In genomic region chr7:153276394-153276793, GRCh38 we compare ENCODE assay signal across 28 cellular contexts.
"Had no signal": no experiment of that assay in that cellular context is flagged by ENCODE, and none has a peak within 500 bp of the region (broad histone marks: within the 10 kb centered on the region; RNA-seq: fewer than 3 reads in every experiment).

No MANE protein-coding gene starts in this region.

- H3K9me3 ChIP-seq: ovary, psoas muscle, testis, upper lobe of right lung had no signal

- H3K27me3 ChIP-seq: neural progenitor cell, ovary, spleen, suprapubic skin, testis, tibial artery, transverse colon, upper lobe of right lung, uterus had no signal

- DNase-seq: natural killer cell; occipital lobe; ovary; posterior cingulate gyrus; psoas muscle; right cardiac atrium; spleen; stimulated activated CD4-positive, alpha-beta T cell treated with anti-CD3 and anti-CD28 coated beads, Interleukin-12 subunit alpha, Interleukin-12 subunit beta, amount 100 ng/mL, for 4 hours; stimulated activated CD4-positive, alpha-beta T cell treated with anti-CD3 and anti-CD28 coated beads, Interleukin-1b, Interleukin-23, amount 100 ng/mL, for 48 hours; stimulated activated CD4-positive, alpha-beta T cell treated with anti-CD3 and anti-CD28 coated beads, Interleukin-4, amount 100 ng/mL, for 1 hour; stimulated activated CD4-positive, alpha-beta T cell treated with anti-CD3 and anti-CD28 coated beads, Interleukin-4, amount 100 ng/mL, for 4 hours; stimulated activated CD8-positive, alpha-beta memory T cell treated with anti-CD3 and anti-CD28 coated beads, Interleukin-4, amount 100 ng/mL, for 48 hours; stimulated activated naive CD4-positive, alpha-beta T cell; stimulated activated naive CD8-positive, alpha-beta T cell treated with anti-CD3 and anti-CD28 coated beads, Interleukin-15, amount 100 ng/mL, for 72 hours; stimulated activated naive CD8-positive, alpha-beta T cell treated with anti-CD3 and anti-CD28 coated beads, Interleukin-15, Interleukin-2, amounts not matched to agents 100 U/mL and 50 U/mL, for 24 hours; substantia nigra; testis; tibial artery; transverse colon; upper lobe of right lung; uterus had no signal

- H3K36me3 ChIP-seq: neural progenitor cell, ovary, spleen, suprapubic skin, tibial artery, transverse colon, upper lobe of right lung, uterus had no signal

- H3K4me3 ChIP-seq: neural progenitor cell, ovary, psoas muscle, skin epidermis, smooth muscle cell, spleen, suprapubic skin, testis, tibial artery, transverse colon, upper lobe of right lung, uterus had no signal

- H3K9ac ChIP-seq: neural progenitor cell, parathyroid adenoma had no signal

- H3K4me2 ChIP-seq: neural progenitor cell, smooth muscle cell had no signal

- H3K4me1 ChIP-seq: neural progenitor cell, parathyroid adenoma, psoas muscle, spleen, suprapubic skin, testis, tibial artery, transverse colon, upper lobe of right lung, uterus had no signal

- H3K79me2 ChIP-seq: parathyroid adenoma had no signal

- H3K27ac ChIP-seq: neural progenitor cell, ovary, parathyroid adenoma, psoas muscle, skin epidermis, spleen, suprapubic skin, testis, tibial artery, transverse colon, upper lobe of right lung, uterus had no signal

- ATAC-seq: natural killer cell; psoas muscle; right cardiac atrium; sciatic nerve; stimulated activated memory B cell treated with anti-CD40 and anti-IgM and Interleukin-4, amounts not matched to agents 10 μg/mL and 1 μg/mL and 100 μg/mL, for 72 hours; stimulated activated naive CD8-positive, alpha-beta T cell treated with anti-CD3 and anti-CD28 coated beads, Interleukin-15, amount 100 ng/mL, for 72 hours; stimulated activated naive CD8-positive, alpha-beta T cell treated with anti-CD3 and anti-CD28 coated beads, Interleukin-15, Interleukin-2, amounts not matched to agents 100 U/mL and 50 U/mL, for 24 hours; upper lobe of right lung had no signal

- H2AFZ ChIP-seq: neural progenitor cell, parathyroid adenoma had no signal
